ENCODE assay signal across 26 cellular contexts in genomic region chr13:42494157-42494556, GRCh38.
A peak's percentile ranks its signal among the peaks of the same experiment; 100 is the strongest.
DNase-seq lines count a peak whose midpoint lies in the region; ATAC-seq lines count a peak whose summit lies in the region.
"Had no signal": no experiment of that assay in that cellular context is flagged by ENCODE, and none has a peak within 500 bp of the region (broad histone marks: within the 10 kb centered on the region; RNA-seq: fewer than 3 reads in every experiment).

No MANE protein-coding gene starts in this region.

- no peaks in the 10 kb centered on the region for H3K27me3 Mint-ChIP-seq in activated CD4-positive, alpha-beta T cell treated with anti-CD3 and anti-CD28 coated beads for 36 hours
- no peaks in the 10 kb centered on the region for H3K27me3 Mint-ChIP-seq in CD4-positive, alpha-beta memory T cell
- no peaks in the 10 kb centered on the region for H3K27me3 Mint-ChIP-seq in T-helper 2 cell treated with Interferon-gamma antibody and Interleukin-4, amounts not matched to agents 5 μg/mL and 100 μg/mL, for 36 hours (ENCODE audit: low read depth)
- H3K27me3 Mint-ChIP-seq: stimulated activated memory B cell treated with anti-CD40 and anti-IgM and Interleukin-4, amounts not matched to agents 10 μg/mL and 1 μg/mL and 100 μg/mL, for 72 hours had no signal

- no peak for ATAC-seq in activated CD4-positive, alpha-beta T cell treated with anti-CD3 and anti-CD28 coated beads for 36 hours
- ATAC-seq: gastrocnemius medialis; HCT116; left colon; stimulated activated memory B cell treated with anti-CD40 and anti-IgM and Interleukin-4, amounts not matched to agents 10 μg/mL and 1 μg/mL and 100 μg/mL, for 72 hours had no signal

- H3K4me1 ChIP-seq in CD4-positive, alpha-beta memory T cell (ENCODE audit: insufficient read depth, low read length), result peaks cover 27% of the 10 kb centered on the region
- H3K4me1 ChIP-seq: adrenal gland, gastrocnemius medialis, upper lobe of left lung had no signal

- CTCF ChIA-PET in activated CD4-positive, alpha-beta T cell treated with anti-CD3 and anti-CD28 coated beads for 36 hours (lab: Charles Lee), result interaction anchor here (0.7 to 1.8 kb wide), 5 partner anchors 24 to 221 kb away, joined by 3 to 7 read pairs (median 5); no protein-coding TSS in a partner anchor
- CTCF ChIA-PET in CD4-positive, alpha-beta memory T cell (lab: Charles Lee; ENCODE audit: partially characterized antibody), result interaction anchor here (1.0 to 2.0 kb wide), 5 partner anchors 9 to 160 kb away, joined by 3 to 6 read pairs (median 3); no protein-coding TSS in a partner anchor

- no peaks in the 10 kb centered on the region for H3K36me3 Mint-ChIP-seq in activated CD4-positive, alpha-beta T cell treated with anti-CD3 and anti-CD28 coated beads for 36 hours (ENCODE audit: low read depth)
- no peaks in the 10 kb centered on the region for H3K36me3 Mint-ChIP-seq in CD4-positive, alpha-beta memory T cell
- H3K36me3 Mint-ChIP-seq in T-helper 2 cell treated with Interferon-gamma antibody and Interleukin-4, amounts not matched to agents 5 μg/mL and 100 μg/mL, for 36 hours (ENCODE audit: low read depth), result peaks cover 7% of the 10 kb centered on the region
- H3K36me3 Mint-ChIP-seq: brain; stimulated activated memory B cell treated with anti-CD40 and anti-IgM and Interleukin-4, amounts not matched to agents 10 μg/mL and 1 μg/mL and 100 μg/mL, for 72 hours had no signal

- intact Hi-C loops in activated CD4-positive, alpha-beta T cell treated with anti-CD3 and anti-CD28 coated beads for 36 hours (cut with DNase I, micrococcal nuclease), result loop anchor here (1.0 to 10.0 kb wide), 3 partner anchors 101 to 551 kb away; no protein-coding TSS in a partner anchor
- intact Hi-C loops in CD4-positive, alpha-beta memory T cell (cut with micrococcal nuclease), result no loop called here

- no peaks in the 10 kb centered on the region for H3K9me3 Mint-ChIP-seq in activated CD4-positive, alpha-beta T cell treated with anti-CD3 and anti-CD28 coated beads for 36 hours (ENCODE audit: low read depth)
- no peaks in the 10 kb centered on the region for H3K9me3 Mint-ChIP-seq in CD4-positive, alpha-beta memory T cell
- H3K9me3 Mint-ChIP-seq in T-helper 2 cell treated with Interferon-gamma antibody and Interleukin-4, amounts not matched to agents 5 μg/mL and 100 μg/mL, for 36 hours, result peaks cover 5% of the 10 kb centered on the region
- H3K9me3 Mint-ChIP-seq: brain; nephron progenitor cell; stimulated activated memory B cell treated with anti-CD40 and anti-IgM and Interleukin-4, amounts not matched to agents 10 μg/mL and 1 μg/mL and 100 μg/mL, for 72 hours had no signal

- no peak for DNase-seq in activated CD4-positive, alpha-beta T cell treated with anti-CD3 and anti-CD28 coated beads for 36 hours
- no peak for DNase-seq in activated CD4-positive, alpha-beta T cell treated with anti-CD3 and anti-CD28 coated beads, Interleukin-2, amount 50 U/mL, for 4 hours
- peak in 2 of 5 donors; percentile 6 to 21 for DNase-seq in CD4-positive, alpha-beta memory T cell
- peak; percentile 36 for DNase-seq in T-helper 2 cell treated with Interferon-gamma antibody and Interleukin-4, amounts not matched to agents 5 μg/mL and 100 μg/mL, for 36 hours (ENCODE audit: low spot score)
- DNase-seq in epithelial cell of prostate (ENCODE audit: low read depth, low spot score), result no peak
- DNase-seq in iPS-NIHi7 (ENCODE audit: extremely low spot score), result no peak
- no peak for DNase-seq in effector CD4-positive, alpha-beta T cell
- no peak for DNase-seq in pons (ENCODE audit: low spot score)
- DNase-seq: adrenal gland; cerebellar nuclear complex; DMS79 treated with DMSO at 0.1 percent for 48 hours; gastrocnemius medialis; left colon; MV-4-11; NCI-H1436; NCI-H2081; NCI-H524 treated with DMSO at 0.1 percent for 48 hours; nephron progenitor cell; Right ventricle myocardium superior; stimulated activated CD4-positive, alpha-beta T cell treated with anti-CD3 and anti-CD28 coated beads, Interleukin-4, amount 100 ng/mL, for 4 hours; T-helper 9 cell; upper lobe of left lung; WERI-Rb-1 had no signal

- POLR2A ChIA-PET in activated CD4-positive, alpha-beta T cell treated with anti-CD3 and anti-CD28 coated beads for 36 hours (lab: Charles Lee), result interaction anchor here (0.6 to 1.4 kb wide), 8 partner anchors 17 to 529 kb away, joined by 3 to 8 read pairs (median 6); partner anchors contain the start of genes AKAP11 and DNAJC15
- POLR2A ChIA-PET in CD4-positive, alpha-beta memory T cell (lab: Charles Lee; ENCODE audit: partially characterized antibody), result interaction anchor here (1.2 to 1.5 kb wide), 2 partner anchors 15 to 88 kb away, joined by 3 to 4 read pairs; no protein-coding TSS in a partner anchor

- H3K27me3 ChIP-seq in CD4-positive, alpha-beta memory T cell (ENCODE audit: insufficient read depth, low read length), result no peaks in the 10 kb centered on the region
- H3K27me3 ChIP-seq: adrenal gland, gastrocnemius medialis, upper lobe of left lung had no signal

- no peaks in the 10 kb centered on the region for H3K9me3 ChIP-seq in CD4-positive, alpha-beta memory T cell (ENCODE audit: control insufficient read depth in 1 of 2, low read length in 2 of 2)
- H3K9me3 ChIP-seq: adrenal gland, gastrocnemius medialis, upper lobe of left lung had no signal

- H3K27ac Mint-ChIP-seq in activated CD4-positive, alpha-beta T cell treated with anti-CD3 and anti-CD28 coated beads for 36 hours, result peak overlapping the region; percentile 55
- H3K27ac Mint-ChIP-seq in CD4-positive, alpha-beta memory T cell, result peak overlapping the region in 3 of 7 donors; percentile 1 to 53 (median 36)
- H3K27ac Mint-ChIP-seq in T-helper 2 cell treated with Interferon-gamma antibody and Interleukin-4, amounts not matched to agents 5 μg/mL and 100 μg/mL, for 36 hours, result peak overlapping the region; percentile 80
- H3K27ac Mint-ChIP-seq: brain; nephron progenitor cell; stimulated activated memory B cell treated with anti-CD40 and anti-IgM and Interleukin-4, amounts not matched to agents 10 μg/mL and 1 μg/mL and 100 μg/mL, for 72 hours had no signal

- H3K4me1 Mint-ChIP-seq in activated CD4-positive, alpha-beta T cell treated with anti-CD3 and anti-CD28 coated beads for 36 hours, result peaks cover 60% of the 10 kb centered on the region
- H3K4me1 Mint-ChIP-seq in CD4-positive, alpha-beta memory T cell, result peaks cover 20 to 34% (median 31%) of the 10 kb centered on the region in 4 donors
- H3K4me1 Mint-ChIP-seq in T-helper 2 cell treated with Interferon-gamma antibody and Interleukin-4, amounts not matched to agents 5 μg/mL and 100 μg/mL, for 36 hours (ENCODE audit: low read depth), result peaks cover 57% of the 10 kb centered on the region
- H3K4me1 Mint-ChIP-seq: brain, nephron progenitor cell had no signal

- no peak overlapping the region for H3K4me3 ChIP-seq in CD4-positive, alpha-beta memory T cell (ENCODE audit: low read length in 2 of 2)
- H3K4me3 ChIP-seq: adrenal gland, gastrocnemius medialis, upper lobe of left lung had no signal

- H3K4me3 Mint-ChIP-seq in activated CD4-positive, alpha-beta T cell treated with anti-CD3 and anti-CD28 coated beads for 36 hours, result no peak overlapping the region
- peak overlapping the region in 7 of 8 donors; percentile 4 to 63 (median 53) for H3K4me3 Mint-ChIP-seq in CD4-positive, alpha-beta memory T cell
- peak overlapping the region; percentile 61 for H3K4me3 Mint-ChIP-seq in T-helper 2 cell treated with Interferon-gamma antibody and Interleukin-4, amounts not matched to agents 5 μg/mL and 100 μg/mL, for 36 hours
- H3K4me3 Mint-ChIP-seq: brain; nephron progenitor cell; stimulated activated memory B cell treated with anti-CD40 and anti-IgM and Interleukin-4, amounts not matched to agents 10 μg/mL and 1 μg/mL and 100 μg/mL, for 72 hours had no signal

- H3K36me3 ChIP-seq in CD4-positive, alpha-beta memory T cell (ENCODE audit: insufficient read depth, low read length), result no peaks in the 10 kb centered on the region
- H3K36me3 ChIP-seq: adrenal gland, gastrocnemius medialis, upper lobe of left lung, WERI-Rb-1 had no signal

- no peak overlapping the region for H3K27ac ChIP-seq in CD4-positive, alpha-beta memory T cell (ENCODE audit: low read depth, low read length)
- peak overlapping the region; percentile 68 for H3K27ac ChIP-seq in epithelial cell of prostate
- H3K27ac ChIP-seq: adrenal gland, gastrocnemius medialis, upper lobe of left lung, WERI-Rb-1 had no signal
